Comparison of ENCODE assay signal across 2 cellular contexts in the genomic region with DNA sequence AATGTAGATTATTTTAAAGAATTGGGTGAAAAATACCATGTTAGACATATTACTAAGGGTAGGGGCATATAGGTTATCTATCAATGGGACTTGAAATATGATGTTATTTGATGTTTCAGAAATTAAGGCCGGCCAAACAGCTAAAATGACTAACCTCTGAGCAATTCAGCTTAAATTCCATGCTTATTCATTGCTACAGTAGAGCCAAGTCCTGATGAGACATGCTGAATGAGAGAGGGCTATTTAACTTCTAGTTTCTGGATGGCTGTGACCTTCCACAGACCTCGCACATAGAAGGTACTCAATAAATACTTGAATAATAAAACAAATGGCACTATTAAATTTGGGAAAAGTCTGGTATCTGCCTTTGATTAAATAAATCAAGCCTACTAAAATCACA.
TF ChIP-seq lines count a peak whose summit lies in the region.

No MANE protein-coding gene starts in this region.

TF ChIP-seq in SK-N-SH treated with all-trans-retinoic acid at 6 μM for 48 hours, 23 proteins besides CTCF, POLR2A, EP300 and RAD21 (continued from another document):
- TF ChIP-seq, protein P1, sequence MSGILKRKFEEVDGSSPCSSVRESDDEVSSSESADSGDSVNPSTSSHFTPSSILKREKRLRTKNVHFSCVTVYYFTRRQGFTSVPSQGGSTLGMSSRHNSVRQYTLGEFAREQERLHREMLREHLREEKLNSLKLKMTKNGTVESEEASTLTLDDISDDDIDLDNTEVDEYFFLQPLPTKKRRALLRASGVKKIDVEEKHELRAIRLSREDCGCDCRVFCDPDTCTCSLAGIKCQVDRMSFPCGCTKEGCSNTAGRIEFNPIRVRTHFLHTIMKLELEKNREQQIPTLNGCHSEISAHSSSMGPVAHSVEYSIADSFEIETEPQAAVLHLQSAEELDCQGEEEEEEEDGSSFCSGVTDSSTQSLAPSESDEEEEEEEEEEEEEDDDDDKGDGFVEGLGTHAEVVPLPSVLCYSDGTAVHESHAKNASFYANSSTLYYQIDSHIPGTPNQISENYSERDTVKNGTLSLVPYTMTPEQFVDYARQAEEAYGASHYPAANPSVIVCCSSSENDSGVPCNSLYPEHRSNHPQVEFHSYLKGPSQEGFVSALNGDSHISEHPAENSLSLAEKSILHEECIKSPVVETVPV (CRISPR knock-in tag; IDR thresholded peaks at IDR 0.05) = no peak
- TF ChIP-seq, protein P2, sequence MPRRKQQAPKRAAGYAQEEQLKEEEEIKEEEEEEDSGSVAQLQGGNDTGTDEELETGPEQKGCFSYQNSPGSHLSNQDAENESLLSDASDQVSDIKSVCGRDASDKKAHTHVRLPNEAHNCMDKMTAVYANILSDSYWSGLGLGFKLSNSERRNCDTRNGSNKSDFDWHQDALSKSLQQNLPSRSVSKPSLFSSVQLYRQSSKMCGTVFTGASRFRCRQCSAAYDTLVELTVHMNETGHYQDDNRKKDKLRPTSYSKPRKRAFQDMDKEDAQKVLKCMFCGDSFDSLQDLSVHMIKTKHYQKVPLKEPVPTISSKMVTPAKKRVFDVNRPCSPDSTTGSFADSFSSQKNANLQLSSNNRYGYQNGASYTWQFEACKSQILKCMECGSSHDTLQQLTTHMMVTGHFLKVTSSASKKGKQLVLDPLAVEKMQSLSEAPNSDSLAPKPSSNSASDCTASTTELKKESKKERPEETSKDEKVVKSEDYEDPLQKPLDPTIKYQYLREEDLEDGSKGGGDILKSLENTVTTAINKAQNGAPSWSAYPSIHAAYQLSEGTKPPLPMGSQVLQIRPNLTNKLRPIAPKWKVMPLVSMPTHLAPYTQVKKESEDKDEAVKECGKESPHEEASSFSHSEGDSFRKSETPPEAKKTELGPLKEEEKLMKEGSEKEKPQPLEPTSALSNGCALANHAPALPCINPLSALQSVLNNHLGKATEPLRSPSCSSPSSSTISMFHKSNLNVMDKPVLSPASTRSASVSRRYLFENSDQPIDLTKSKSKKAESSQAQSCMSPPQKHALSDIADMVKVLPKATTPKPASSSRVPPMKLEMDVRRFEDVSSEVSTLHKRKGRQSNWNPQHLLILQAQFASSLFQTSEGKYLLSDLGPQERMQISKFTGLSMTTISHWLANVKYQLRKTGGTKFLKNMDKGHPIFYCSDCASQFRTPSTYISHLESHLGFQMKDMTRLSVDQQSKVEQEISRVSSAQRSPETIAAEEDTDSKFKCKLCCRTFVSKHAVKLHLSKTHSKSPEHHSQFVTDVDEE (CRISPR knock-in tag; IDR thresholded peaks at IDR 0.05) = no peak
- TF ChIP-seq ARNTL (CRISPR knock-in tag; IDR thresholded peaks at IDR 0.05; ENCODE audit: borderline replicate concordance, low read depth) = no peak
- TF ChIP-seq ZFP3 (CRISPR knock-in tag; IDR thresholded peaks at IDR 0.05) = no peak
- TF ChIP-seq ZNF70 (CRISPR knock-in tag; IDR thresholded peaks at IDR 0.05) = no peak
- TF ChIP-seq, protein P3, sequence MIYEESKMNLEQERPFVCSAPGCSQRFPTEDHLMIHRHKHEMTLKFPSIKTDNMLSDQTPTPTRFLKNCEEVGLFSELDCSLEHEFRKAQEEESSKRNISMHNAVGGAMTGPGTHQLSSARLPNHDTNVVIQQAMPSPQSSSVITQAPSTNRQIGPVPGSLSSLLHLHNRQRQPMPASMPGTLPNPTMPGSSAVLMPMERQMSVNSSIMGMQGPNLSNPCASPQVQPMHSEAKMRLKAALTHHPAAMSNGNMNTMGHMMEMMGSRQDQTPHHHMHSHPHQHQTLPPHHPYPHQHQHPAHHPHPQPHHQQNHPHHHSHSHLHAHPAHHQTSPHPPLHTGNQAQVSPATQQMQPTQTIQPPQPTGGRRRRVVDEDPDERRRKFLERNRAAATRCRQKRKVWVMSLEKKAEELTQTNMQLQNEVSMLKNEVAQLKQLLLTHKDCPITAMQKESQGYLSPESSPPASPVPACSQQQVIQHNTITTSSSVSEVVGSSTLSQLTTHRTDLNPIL (CRISPR knock-in tag; IDR thresholded peaks at IDR 0.05; ENCODE audit: low read depth) = no peak

TF ChIP-seq in WTC11, 78 proteins besides CTCF, POLR2A, EP300 and RAD21 (continued from another document):
- TF ChIP-seq, protein P4, sequence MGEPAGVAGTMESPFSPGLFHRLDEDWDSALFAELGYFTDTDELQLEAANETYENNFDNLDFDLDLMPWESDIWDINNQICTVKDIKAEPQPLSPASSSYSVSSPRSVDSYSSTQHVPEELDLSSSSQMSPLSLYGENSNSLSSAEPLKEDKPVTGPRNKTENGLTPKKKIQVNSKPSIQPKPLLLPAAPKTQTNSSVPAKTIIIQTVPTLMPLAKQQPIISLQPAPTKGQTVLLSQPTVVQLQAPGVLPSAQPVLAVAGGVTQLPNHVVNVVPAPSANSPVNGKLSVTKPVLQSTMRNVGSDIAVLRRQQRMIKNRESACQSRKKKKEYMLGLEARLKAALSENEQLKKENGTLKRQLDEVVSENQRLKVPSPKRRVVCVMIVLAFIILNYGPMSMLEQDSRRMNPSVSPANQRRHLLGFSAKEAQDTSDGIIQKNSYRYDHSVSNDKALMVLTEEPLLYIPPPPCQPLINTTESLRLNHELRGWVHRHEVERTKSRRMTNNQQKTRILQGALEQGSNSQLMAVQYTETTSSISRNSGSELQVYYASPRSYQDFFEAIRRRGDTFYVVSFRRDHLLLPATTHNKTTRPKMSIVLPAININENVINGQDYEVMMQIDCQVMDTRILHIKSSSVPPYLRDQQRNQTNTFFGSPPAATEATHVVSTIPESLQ (CRISPR knock-in tag; IDR thresholded peaks at IDR 0.05) = no peak
- TF ChIP-seq PRRX2 (CRISPR knock-in tag; IDR thresholded peaks at IDR 0.05) = no peak
- TF ChIP-seq MYBL2 (CRISPR knock-in tag; IDR thresholded peaks at IDR 0.05) = no peak
- no peak for TF ChIP-seq RORB (CRISPR knock-in tag; IDR thresholded peaks at IDR 0.05)
- no peak for TF ChIP-seq KAT7 (CRISPR knock-in tag; IDR thresholded peaks at IDR 0.05; ENCODE audit: borderline replicate concordance)
- TF ChIP-seq, protein P5, sequence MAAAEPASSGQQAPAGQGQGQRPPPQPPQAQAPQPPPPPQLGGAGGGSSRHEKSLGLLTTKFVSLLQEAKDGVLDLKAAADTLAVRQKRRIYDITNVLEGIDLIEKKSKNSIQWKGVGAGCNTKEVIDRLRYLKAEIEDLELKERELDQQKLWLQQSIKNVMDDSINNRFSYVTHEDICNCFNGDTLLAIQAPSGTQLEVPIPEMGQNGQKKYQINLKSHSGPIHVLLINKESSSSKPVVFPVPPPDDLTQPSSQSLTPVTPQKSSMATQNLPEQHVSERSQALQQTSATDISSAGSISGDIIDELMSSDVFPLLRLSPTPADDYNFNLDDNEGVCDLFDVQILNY (CRISPR knock-in tag; IDR thresholded peaks at IDR 0.05) = no peak
- no peak for TF ChIP-seq JAZF1 (CRISPR knock-in tag; IDR thresholded peaks at IDR 0.05)
- TF ChIP-seq, protein P6, sequence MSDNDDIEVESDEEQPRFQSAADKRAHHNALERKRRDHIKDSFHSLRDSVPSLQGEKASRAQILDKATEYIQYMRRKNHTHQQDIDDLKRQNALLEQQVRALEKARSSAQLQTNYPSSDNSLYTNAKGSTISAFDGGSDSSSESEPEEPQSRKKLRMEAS (CRISPR knock-in tag; IDR thresholded peaks at IDR 0.05) = no peak
